ENCODE assay signal across 1 cellular context in the genomic region with DNA sequence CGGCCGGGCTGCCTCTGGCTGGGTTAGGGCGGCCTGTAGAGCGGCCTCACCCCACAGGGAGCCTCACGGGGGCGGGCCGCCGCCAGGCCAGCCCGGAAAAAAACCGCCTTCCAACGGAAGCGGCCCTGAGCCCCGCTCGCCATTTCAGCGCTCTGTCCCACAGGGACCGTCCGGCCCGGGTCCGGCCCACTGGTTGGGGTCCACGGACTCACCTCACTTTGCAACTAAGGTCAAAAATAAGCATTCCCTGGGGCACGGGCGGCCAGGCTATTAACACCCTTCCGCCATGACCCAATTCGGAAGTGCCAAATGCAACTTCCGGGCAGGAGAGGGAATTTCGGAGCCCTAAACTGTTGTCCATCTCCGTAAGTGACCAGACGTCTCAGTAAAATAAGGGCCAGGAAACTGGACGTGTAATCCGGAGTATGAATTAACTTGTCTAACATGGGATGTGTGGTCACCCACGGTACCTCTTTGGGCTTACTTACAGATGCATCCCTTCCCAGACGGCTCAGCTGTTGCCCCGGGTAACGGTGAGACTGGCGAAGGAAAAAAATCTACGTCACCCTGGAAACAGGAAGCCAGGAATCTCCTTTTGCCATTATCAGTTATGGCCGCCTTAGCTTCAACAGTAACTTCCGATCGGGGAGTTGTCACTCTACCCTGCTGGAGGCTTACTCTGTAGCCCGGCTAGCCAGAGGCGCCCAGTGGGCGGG.
TF ChIP-seq lines count a peak whose summit lies in the region.

A gene with protein sequence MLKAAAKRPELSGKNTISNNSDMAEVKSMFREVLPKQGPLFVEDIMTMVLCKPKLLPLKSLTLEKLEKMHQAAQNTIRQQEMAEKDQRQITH (minus strand): TSS at position 548 of the 716 bp plus-strand sequence. CDS start 1,023 bp downstream, outside the sequence.

TF ChIP-seq in HEK293, 187 proteins besides CTCF, POLR2A, EP300 and RAD21 (continued from another document):
- TF ChIP-seq, protein P1, sequence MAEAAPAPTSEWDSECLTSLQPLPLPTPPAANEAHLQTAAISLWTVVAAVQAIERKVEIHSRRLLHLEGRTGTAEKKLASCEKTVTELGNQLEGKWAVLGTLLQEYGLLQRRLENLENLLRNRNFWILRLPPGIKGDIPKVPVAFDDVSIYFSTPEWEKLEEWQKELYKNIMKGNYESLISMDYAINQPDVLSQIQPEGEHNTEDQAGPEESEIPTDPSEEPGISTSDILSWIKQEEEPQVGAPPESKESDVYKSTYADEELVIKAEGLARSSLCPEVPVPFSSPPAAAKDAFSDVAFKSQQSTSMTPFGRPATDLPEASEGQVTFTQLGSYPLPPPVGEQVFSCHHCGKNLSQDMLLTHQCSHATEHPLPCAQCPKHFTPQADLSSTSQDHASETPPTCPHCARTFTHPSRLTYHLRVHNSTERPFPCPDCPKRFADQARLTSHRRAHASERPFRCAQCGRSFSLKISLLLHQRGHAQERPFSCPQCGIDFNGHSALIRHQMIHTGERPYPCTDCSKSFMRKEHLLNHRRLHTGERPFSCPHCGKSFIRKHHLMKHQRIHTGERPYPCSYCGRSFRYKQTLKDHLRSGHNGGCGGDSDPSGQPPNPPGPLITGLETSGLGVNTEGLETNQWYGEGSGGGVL (tag by site-specific recombination; IDR thresholded peaks at IDR 0.05), result peak; percentile 19; the same call in 1 of the 2 replicates
- TF ChIP-seq ZNF350 (tag by site-specific recombination; IDR thresholded peaks at IDR 0.05) (no peak), TRIM28 (IDR thresholded peaks at IDR 0.05; ENCODE audit: borderline replicate concordance, low read length) (peak; percentile 54; the same call in 1 of the 2 replicates), SCRT2 (tag by site-specific recombination; IDR thresholded peaks at IDR 0.05) (peak; percentile 73; the same call in 1 of the 2 replicates), KLF10 (tag by site-specific recombination; IDR thresholded peaks at IDR 0.05) (peak; percentile 12; the same call in 1 of the 2 replicates), ZNF585B (tag by site-specific recombination; IDR thresholded peaks at IDR 0.05) (no peak; the same call in 1 of the 2 replicates), REPIN1 (tag by site-specific recombination; IDR thresholded peaks at IDR 0.05; ENCODE audit: low read depth) (no peak), ZNF596 (tag by site-specific recombination; IDR thresholded peaks at IDR 0.05) (0 out of 2 replicates have a peak, but pooled peaks have one; percentile 23), ZNF629 (tag by site-specific recombination; IDR thresholded peaks at IDR 0.05) (peak; percentile 99), ZNF10 (tag by site-specific recombination; IDR thresholded peaks at IDR 0.05) (0 out of 2 replicates have a peak, but pooled peaks have one; percentile 31), ZSCAN30 (tag by site-specific recombination; IDR thresholded peaks at IDR 0.05) (peak; percentile 88), ZBTB21 (tag by site-specific recombination; IDR thresholded peaks at IDR 0.05) (peak; percentile 96), KLF1 (tag by site-specific recombination; IDR thresholded peaks at IDR 0.05) (peak; percentile 94), SP7 (tag by site-specific recombination; IDR thresholded peaks at IDR 0.05) (peak; percentile 79), ZNF175 (tag by site-specific recombination; IDR thresholded peaks at IDR 0.05) (no peak), ATF2 (tag by site-specific recombination; IDR thresholded peaks at IDR 0.05; ENCODE audit: low read depth) (peak; percentile 89), ZNF549 (tag by site-specific recombination; IDR thresholded peaks at IDR 0.05) (no peak), KLF16 (tag by site-specific recombination; IDR thresholded peaks at IDR 0.05) (peak; percentile 70; the same call in 1 of the 2 replicates), MEIS1 (CRISPR knock-in tag; IDR thresholded peaks at IDR 0.05; ENCODE audit: borderline replicate concordance) (no peak), ZNF777 (tag by site-specific recombination; IDR thresholded peaks at IDR 0.05; ENCODE audit: borderline replicate concordance) (peak; percentile 86; the same call in 1 of the 2 replicates), ZNF140 (tag by site-specific recombination; IDR thresholded peaks at IDR 0.05) (no peak), GLIS2 (tag by site-specific recombination; IDR thresholded peaks at IDR 0.05) (peak; percentile 99), ZNF704 (tag by site-specific recombination; IDR thresholded peaks at IDR 0.05) (no peak), ZNF623 (tag by site-specific recombination; IDR thresholded peaks at IDR 0.05) (no peak), ZNF274 (IDR thresholded peaks at IDR 0.05; ENCODE audit: low read length) (no peak), ZNF274 (tag by site-specific recombination; IDR thresholded peaks at IDR 0.05; ENCODE audit: borderline replicate concordance) (no peak), OVOL3 (tag by site-specific recombination; IDR thresholded peaks at IDR 0.05) (peak; percentile 49; the same call in 1 of the 2 replicates), ZNF571 (tag by site-specific recombination; IDR thresholded peaks at IDR 0.05) (no peak), EGR2 (tag by site-specific recombination; IDR thresholded peaks at IDR 0.05; ENCODE audit: low read depth) (peak; percentile 56), HOXC10 (CRISPR knock-in tag; IDR thresholded peaks at IDR 0.05) (no peak), YY2 (tag by site-specific recombination; IDR thresholded peaks at IDR 0.05) (peak; percentile 86), KLF7 (tag by site-specific recombination; IDR thresholded peaks at IDR 0.05; ENCODE audit: borderline replicate concordance) (peak; percentile 71; the same call in 1 of the 2 replicates)
- TF ChIP-seq, protein P2, sequence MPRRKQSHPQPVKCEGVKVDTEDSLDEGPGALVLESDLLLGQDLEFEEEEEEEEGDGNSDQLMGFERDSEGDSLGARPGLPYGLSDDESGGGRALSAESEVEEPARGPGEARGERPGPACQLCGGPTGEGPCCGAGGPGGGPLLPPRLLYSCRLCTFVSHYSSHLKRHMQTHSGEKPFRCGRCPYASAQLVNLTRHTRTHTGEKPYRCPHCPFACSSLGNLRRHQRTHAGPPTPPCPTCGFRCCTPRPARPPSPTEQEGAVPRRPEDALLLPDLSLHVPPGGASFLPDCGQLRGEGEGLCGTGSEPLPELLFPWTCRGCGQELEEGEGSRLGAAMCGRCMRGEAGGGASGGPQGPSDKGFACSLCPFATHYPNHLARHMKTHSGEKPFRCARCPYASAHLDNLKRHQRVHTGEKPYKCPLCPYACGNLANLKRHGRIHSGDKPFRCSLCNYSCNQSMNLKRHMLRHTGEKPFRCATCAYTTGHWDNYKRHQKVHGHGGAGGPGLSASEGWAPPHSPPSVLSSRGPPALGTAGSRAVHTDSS (tag by site-specific recombination; IDR thresholded peaks at IDR 0.05), result 0 out of 2 replicates have a peak, but pooled peaks have one; percentile 13
- TF ChIP-seq, protein P3, sequence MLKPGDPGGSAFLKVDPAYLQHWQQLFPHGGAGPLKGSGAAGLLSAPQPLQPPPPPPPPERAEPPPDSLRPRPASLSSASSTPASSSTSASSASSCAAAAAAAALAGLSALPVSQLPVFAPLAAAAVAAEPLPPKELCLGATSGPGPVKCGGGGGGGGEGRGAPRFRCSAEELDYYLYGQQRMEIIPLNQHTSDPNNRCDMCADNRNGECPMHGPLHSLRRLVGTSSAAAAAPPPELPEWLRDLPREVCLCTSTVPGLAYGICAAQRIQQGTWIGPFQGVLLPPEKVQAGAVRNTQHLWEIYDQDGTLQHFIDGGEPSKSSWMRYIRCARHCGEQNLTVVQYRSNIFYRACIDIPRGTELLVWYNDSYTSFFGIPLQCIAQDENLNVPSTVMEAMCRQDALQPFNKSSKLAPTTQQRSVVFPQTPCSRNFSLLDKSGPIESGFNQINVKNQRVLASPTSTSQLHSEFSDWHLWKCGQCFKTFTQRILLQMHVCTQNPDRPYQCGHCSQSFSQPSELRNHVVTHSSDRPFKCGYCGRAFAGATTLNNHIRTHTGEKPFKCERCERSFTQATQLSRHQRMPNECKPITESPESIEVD (tag by site-specific recombination; IDR thresholded peaks at IDR 0.05), result no peak
- TF ChIP-seq, protein P4, sequence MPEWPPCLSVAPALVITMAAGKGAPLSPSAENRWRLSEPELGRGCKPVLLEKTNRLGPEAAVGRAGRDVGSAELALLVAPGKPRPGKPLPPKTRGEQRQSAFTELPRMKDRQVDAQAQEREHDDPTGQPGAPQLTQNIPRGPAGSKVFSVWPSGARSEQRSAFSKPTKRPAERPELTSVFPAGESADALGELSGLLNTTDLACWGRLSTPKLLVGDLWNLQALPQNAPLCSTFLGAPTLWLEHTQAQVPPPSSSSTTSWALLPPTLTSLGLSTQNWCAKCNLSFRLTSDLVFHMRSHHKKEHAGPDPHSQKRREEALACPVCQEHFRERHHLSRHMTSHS (tag by site-specific recombination; IDR thresholded peaks at IDR 0.05), result no peak
- TF ChIP-seq, protein P5, sequence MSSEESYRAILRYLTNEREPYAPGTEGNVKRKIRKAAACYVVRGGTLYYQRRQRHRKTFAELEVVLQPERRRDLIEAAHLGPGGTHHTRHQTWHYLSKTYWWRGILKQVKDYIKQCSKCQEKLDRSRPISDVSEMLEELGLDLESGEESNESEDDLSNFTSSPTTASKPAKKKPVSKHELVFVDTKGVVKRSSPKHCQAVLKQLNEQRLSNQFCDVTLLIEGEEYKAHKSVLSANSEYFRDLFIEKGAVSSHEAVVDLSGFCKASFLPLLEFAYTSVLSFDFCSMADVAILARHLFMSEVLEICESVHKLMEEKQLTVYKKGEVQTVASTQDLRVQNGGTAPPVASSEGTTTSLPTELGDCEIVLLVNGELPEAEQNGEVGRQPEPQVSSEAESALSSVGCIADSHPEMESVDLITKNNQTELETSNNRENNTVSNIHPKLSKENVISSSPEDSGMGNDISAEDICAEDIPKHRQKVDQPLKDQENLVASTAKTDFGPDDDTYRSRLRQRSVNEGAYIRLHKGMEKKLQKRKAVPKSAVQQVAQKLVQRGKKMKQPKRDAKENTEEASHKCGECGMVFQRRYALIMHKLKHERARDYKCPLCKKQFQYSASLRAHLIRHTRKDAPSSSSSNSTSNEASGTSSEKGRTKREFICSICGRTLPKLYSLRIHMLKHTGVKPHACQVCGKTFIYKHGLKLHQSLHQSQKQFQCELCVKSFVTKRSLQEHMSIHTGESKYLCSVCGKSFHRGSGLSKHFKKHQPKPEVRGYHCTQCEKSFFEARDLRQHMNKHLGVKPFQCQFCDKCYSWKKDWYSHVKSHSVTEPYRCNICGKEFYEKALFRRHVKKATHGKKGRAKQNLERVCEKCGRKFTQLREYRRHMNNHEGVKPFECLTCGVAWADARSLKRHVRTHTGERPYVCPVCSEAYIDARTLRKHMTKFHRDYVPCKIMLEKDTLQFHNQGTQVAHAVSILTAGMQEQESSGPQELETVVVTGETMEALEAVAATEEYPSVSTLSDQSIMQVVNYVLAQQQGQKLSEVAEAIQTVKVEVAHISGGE (tag by site-specific recombination; conservative IDR thresholded peaks at IDR 0.05; ENCODE audit: low read depth), result peak; percentile 95
- TF ChIP-seq, protein P6, sequence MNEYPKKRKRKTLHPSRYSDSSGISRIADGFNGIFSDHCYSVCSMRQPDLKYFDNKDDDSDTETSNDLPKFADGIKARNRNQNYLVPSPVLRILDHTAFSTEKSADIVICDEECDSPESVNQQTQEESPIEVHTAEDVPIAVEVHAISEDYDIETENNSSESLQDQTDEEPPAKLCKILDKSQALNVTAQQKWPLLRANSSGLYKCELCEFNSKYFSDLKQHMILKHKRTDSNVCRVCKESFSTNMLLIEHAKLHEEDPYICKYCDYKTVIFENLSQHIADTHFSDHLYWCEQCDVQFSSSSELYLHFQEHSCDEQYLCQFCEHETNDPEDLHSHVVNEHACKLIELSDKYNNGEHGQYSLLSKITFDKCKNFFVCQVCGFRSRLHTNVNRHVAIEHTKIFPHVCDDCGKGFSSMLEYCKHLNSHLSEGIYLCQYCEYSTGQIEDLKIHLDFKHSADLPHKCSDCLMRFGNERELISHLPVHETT (tag by site-specific recombination; IDR thresholded peaks at IDR 0.05), result peak; percentile 74
- TF ChIP-seq, protein P7, sequence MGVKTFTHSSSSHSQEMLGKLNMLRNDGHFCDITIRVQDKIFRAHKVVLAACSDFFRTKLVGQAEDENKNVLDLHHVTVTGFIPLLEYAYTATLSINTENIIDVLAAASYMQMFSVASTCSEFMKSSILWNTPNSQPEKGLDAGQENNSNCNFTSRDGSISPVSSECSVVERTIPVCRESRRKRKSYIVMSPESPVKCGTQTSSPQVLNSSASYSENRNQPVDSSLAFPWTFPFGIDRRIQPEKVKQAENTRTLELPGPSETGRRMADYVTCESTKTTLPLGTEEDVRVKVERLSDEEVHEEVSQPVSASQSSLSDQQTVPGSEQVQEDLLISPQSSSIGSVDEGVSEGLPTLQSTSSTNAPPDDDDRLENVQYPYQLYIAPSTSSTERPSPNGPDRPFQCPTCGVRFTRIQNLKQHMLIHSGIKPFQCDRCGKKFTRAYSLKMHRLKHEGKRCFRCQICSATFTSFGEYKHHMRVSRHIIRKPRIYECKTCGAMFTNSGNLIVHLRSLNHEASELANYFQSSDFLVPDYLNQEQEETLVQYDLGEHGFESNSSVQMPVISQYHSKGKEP (tag by site-specific recombination; IDR thresholded peaks at IDR 0.05), result peak; percentile 8; the same call in 1 of the 2 replicates
- TF ChIP-seq, protein P8, sequence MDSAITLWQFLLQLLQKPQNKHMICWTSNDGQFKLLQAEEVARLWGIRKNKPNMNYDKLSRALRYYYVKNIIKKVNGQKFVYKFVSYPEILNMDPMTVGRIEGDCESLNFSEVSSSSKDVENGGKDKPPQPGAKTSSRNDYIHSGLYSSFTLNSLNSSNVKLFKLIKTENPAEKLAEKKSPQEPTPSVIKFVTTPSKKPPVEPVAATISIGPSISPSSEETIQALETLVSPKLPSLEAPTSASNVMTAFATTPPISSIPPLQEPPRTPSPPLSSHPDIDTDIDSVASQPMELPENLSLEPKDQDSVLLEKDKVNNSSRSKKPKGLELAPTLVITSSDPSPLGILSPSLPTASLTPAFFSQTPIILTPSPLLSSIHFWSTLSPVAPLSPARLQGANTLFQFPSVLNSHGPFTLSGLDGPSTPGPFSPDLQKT (IDR thresholded peaks at IDR 0.05; ENCODE audit: borderline replicate concordance, low read depth, low read length), result peak; percentile 61; the same call in 1 of the 2 replicates
TF ChIP-seq in HEK293: peak in this region for 74.
